9 cellular contexts compared by ENCODE assay signal in the genomic region with DNA sequence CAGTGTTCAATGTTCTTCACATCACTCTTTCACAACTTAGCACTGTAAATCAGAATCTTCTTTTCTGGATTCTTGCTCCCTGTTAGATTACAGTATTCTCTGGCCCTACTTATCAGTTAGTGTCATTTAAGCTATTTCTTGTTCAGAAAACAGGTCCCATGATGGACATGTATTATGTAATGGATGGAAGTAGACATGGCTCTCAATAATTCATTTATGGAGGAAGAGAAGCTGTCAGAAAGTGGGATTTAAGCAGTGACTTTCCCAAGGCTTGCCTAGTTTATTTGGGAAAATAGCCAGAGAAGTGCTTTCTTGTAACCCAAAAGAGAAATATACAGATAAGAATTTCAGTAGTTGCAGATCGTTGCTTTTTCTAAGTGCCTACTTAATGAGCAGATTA. TPM values are rescaled to one million over a fixed set of nuclear protein-coding genes. Genes with fewer than 3 reads are reported as not detected.
DNase-seq lines count a peak whose midpoint lies in the region; FAIRE-seq and TF ChIP-seq lines count a peak whose summit lies in the region.
"Had no signal": no experiment of that assay in that cellular context is flagged by ENCODE, and none has a peak within 500 bp of the region (broad histone marks: within the 10 kb centered on the region; RNA-seq: fewer than 3 reads in every experiment).

No MANE protein-coding gene starts in this region.

- H3K4me1 ChIP-seq in BE2C (peaks cover 17% of the 10 kb centered on the region), HUES6 (ENCODE audit: control insufficient read depth, insufficient read depth, low read length) (peaks cover 15% of the 10 kb centered on the region; the same call in 1 of the 2 replicates), astrocyte (ENCODE audit: insufficient read depth, low read length) (peaks cover 18% of the 10 kb centered on the region)

- H3K9me3 ChIP-seq in BE2C (no peaks in the 10 kb centered on the region), HUES6 (ENCODE audit: control insufficient read depth, insufficient read depth, low read depth, low read length) (no peaks in the 10 kb centered on the region), astrocyte (ENCODE audit: insufficient read depth, low read depth, low read length) (no peaks in the 10 kb centered on the region)

- H3K4me3 Mint-ChIP-seq in astrocyte (ENCODE audit: unreplicated experiment) (peak overlapping the region; percentile 98), mesothelial cell of epicardium (peak overlapping the region; percentile 87)

- H3K27me3 ChIP-seq in BE2C = no peaks in the 10 kb centered on the region
- H3K27me3 ChIP-seq in HUES6 (ENCODE audit: control insufficient read depth, insufficient read depth, low read length) = no peaks in the 10 kb centered on the region
- no peaks in the 10 kb centered on the region for H3K27me3 ChIP-seq in astrocyte (ENCODE audit: insufficient read depth, low read length)

- H3K27me3 Mint-ChIP-seq in astrocyte (ENCODE audit: low read depth, unreplicated experiment) (no peaks in the 10 kb centered on the region), mesothelial cell of epicardium (ENCODE audit: low read depth) (no peaks in the 10 kb centered on the region)

- peak overlapping the region; percentile 96 for H3K4me2 ChIP-seq in astrocyte (ENCODE audit: low read length)

- peaks cover 36% of the 10 kb centered on the region for H4K20me1 ChIP-seq in astrocyte (ENCODE audit: insufficient read depth, low read length)

- H3K79me2 ChIP-seq in astrocyte (ENCODE audit: insufficient read depth, low read length) = peaks cover 40% of the 10 kb centered on the region

- DNase-seq in BE2C = no peak
- no peak for DNase-seq in astrocyte (ENCODE audit: low read depth)
- no peak for DNase-seq in mesothelial cell of epicardium (ENCODE audit: low spot score in 2 of 2, unreplicated experiment in 2 of 2)
- DNase-seq in amygdala (lab: John Stamatoyannopoulos, UW) = no peak
- no peak for DNase-seq in AG08396 (ENCODE audit: low spot score)
- DNase-seq in NCI-H82 treated with DMSO at 0.1 percent for 48 hours (lab: John Stamatoyannopoulos, UW; ENCODE audit: unreplicated experiment) = no peak
- no peak for DNase-seq in DMS153 (lab: John Stamatoyannopoulos, UW)
- DNase-seq: activated CD4-positive, CD25-positive, alpha-beta regulatory T cell treated with anti-CD3 and anti-CD28 coated beads, Interleukin-2, amount 50 U/mL, for 72 hours had no signal

- H2AFZ ChIP-seq in astrocyte (ENCODE audit: low read depth, low read length) = no peak overlapping the region

- H3K4me1 Mint-ChIP-seq in astrocyte (ENCODE audit: low read depth, unreplicated experiment) = peaks cover 29% of the 10 kb centered on the region
- H3K4me1 Mint-ChIP-seq in mesothelial cell of epicardium = peaks cover 36% of the 10 kb centered on the region

- TF ChIP-seq CTCF in BE2C (IDR thresholded peaks at IDR 0.05; ENCODE audit: low read depth, low read length) (no peak), astrocyte (IDR thresholded peaks at IDR 0.05; ENCODE audit: insufficient read depth, low read depth, low read length) (no peak), mesothelial cell of epicardium (IDR thresholded peaks at IDR 0.05; ENCODE audit: unreplicated experiment) (no peak)

- H3K27ac ChIP-seq in HUES6 (ENCODE audit: low read depth, low read length) (no peak overlapping the region), astrocyte (ENCODE audit: low read depth, low read length) (no peak overlapping the region)

- H3K4me3 ChIP-seq in BE2C (ENCODE audit: low read depth, low read length) = peak overlapping the region; percentile 82
- H3K4me3 ChIP-seq in HUES6 (ENCODE audit: low read depth, low read length) = peak overlapping the region; percentile 99
- no peak overlapping the region for H3K4me3 ChIP-seq in astrocyte (ENCODE audit: insufficient read depth, low read depth, low read length)

- H3K27ac Mint-ChIP-seq in astrocyte (ENCODE audit: unreplicated experiment) (no peak overlapping the region), mesothelial cell of epicardium (no peak overlapping the region)

- FAIRE-seq in astrocyte (lab: Jason Lieb, UNC) = no peak

- H3K36me3 Mint-ChIP-seq in astrocyte (ENCODE audit: low read depth, unreplicated experiment) (no peaks in the 10 kb centered on the region), mesothelial cell of epicardium (no peaks in the 10 kb centered on the region)

- H3K9me3 Mint-ChIP-seq in astrocyte (ENCODE audit: unreplicated experiment) = no peaks in the 10 kb centered on the region
- H3K9me3 Mint-ChIP-seq in mesothelial cell of epicardium = no peaks in the 10 kb centered on the region

- H3K9ac ChIP-seq in HUES6 (ENCODE audit: low read length) = no peak overlapping the region
- H3K9ac ChIP-seq in astrocyte (ENCODE audit: low read length) = no peak overlapping the region

- H3K36me3 ChIP-seq in BE2C = no peaks in the 10 kb centered on the region
- H3K36me3 ChIP-seq in HUES6 (ENCODE audit: control insufficient read depth, insufficient read depth, low read length) = no peaks in the 10 kb centered on the region
- H3K36me3 ChIP-seq in astrocyte (ENCODE audit: insufficient read depth, low read length) = no peaks in the 10 kb centered on the region

RNA-seq across cellular contexts. Expression of a gene that starts 1.6 kb away (rescaled TPM):
- 21.2 TPM for polyA plus RNA-seq in BE2C (2012; ENCODE audit: insufficient read depth, insufficient read length, low read depth)
- total RNA-seq in astrocyte = 60.2 and 67.1 TPM in 2 replicates
- 65.6 to 69.0 TPM (median 66.1 TPM) in 3 replicates for total RNA-seq in mesothelial cell of epicardium

RNA-seq across cellular contexts. Expression of a gene that starts 43.2 kb away (rescaled TPM):
- 16.0 TPM for polyA plus RNA-seq in BE2C (2012; ENCODE audit: insufficient read depth, insufficient read length, low read depth)
- 11.7 and 12.4 TPM in 2 replicates for total RNA-seq in astrocyte
- 21.6 to 25.0 TPM (median 23.4 TPM) in 3 replicates for total RNA-seq in mesothelial cell of epicardium
